In genomic region chr17:5416886-5417285, GRCh38 we compare ENCODE assay signal across 11 cellular contexts. TPM values are rescaled to one million over a fixed set of nuclear protein-coding genes. Genes with fewer than 3 reads are reported as not detected.
A peak's percentile ranks its signal among the peaks of the same experiment; 100 is the strongest.
DNase-seq lines count a peak whose midpoint lies in the region; ATAC-seq, FAIRE-seq and TF ChIP-seq lines count a peak whose summit lies in the region.
"Had no signal": no experiment of that assay in that cellular context is flagged by ENCODE, and none has a peak within 500 bp of the region (broad histone marks: within the 10 kb centered on the region; RNA-seq: fewer than 3 reads in every experiment).

No MANE protein-coding gene starts in this region.

- no peak overlapping the region for H3K9ac ChIP-seq in PC-3 (ENCODE audit: low read length)
- no peak overlapping the region for H3K9ac ChIP-seq in endodermal cell (ENCODE audit: extremely low read depth, low read length, poor library complexity, severe bottlenecking)

- H3K9me2 ChIP-seq in PC-3 (replicated peaks; ENCODE audit: low read length): no peaks in the 10 kb centered on the region

- H3K36me3 Mint-ChIP-seq in activated CD8-positive, alpha-beta memory T cell treated with anti-CD3 and anti-CD28 coated beads, Interleukin-2, amount 10 ng/mL, durations not matched to agents 7 days and 5 days: peaks cover 43% of the 10 kb centered on the region
- H3K36me3 Mint-ChIP-seq in endodermal cell (ENCODE audit: low read depth): peaks cover 30% of the 10 kb centered on the region

- no peak for ATAC-seq in activated CD8-positive, alpha-beta memory T cell treated with anti-CD3 and anti-CD28 coated beads, Interleukin-2, amount 10 ng/mL, durations not matched to agents 7 days and 5 days
- ATAC-seq in PC-3: no peak
- no peak for ATAC-seq in GM21381 (IDR thresholded peaks at IDR 0.05; ENCODE audit: unreplicated experiment)
- no peak for ATAC-seq in GM21786 (IDR thresholded peaks at IDR 0.05; ENCODE audit: unreplicated experiment)
- ATAC-seq: foreskin keratinocyte had no signal

- H3K36me3 ChIP-seq in PC-3 (ENCODE audit: low read depth, low read length) (peaks cover 17% of the 10 kb centered on the region), endodermal cell (ENCODE audit: control insufficient read depth, insufficient read depth, low read length) (peaks cover 49% of the 10 kb centered on the region), small intestine (ENCODE audit: control insufficient read depth in 2 of 2, insufficient read depth in 2 of 2, low read length in 2 of 2) (peaks cover 0 to 8% of the 10 kb centered on the region in 2 donors)

- peaks cover 31% of the 10 kb centered on the region for H3K4me1 ChIP-seq in PC-3 (ENCODE audit: insufficient read depth, low read length)
- H3K4me1 ChIP-seq in endodermal cell (ENCODE audit: control insufficient read depth, insufficient read depth, low read length): no peaks in the 10 kb centered on the region
- peaks cover 2 to 3% of the 10 kb centered on the region in 2 donors for H3K4me1 ChIP-seq in small intestine (ENCODE audit: control insufficient read depth in 2 of 2, insufficient read depth in 1 of 2, low read depth in 1 of 2, low read length in 1 of 2)

- no peaks in the 10 kb centered on the region for H3K27me3 Mint-ChIP-seq in activated CD8-positive, alpha-beta memory T cell treated with anti-CD3 and anti-CD28 coated beads, Interleukin-2, amount 10 ng/mL, durations not matched to agents 7 days and 5 days
- no peaks in the 10 kb centered on the region for H3K27me3 Mint-ChIP-seq in endodermal cell (ENCODE audit: insufficient read depth)

- H3K4me1 Mint-ChIP-seq in activated CD8-positive, alpha-beta memory T cell treated with anti-CD3 and anti-CD28 coated beads, Interleukin-2, amount 10 ng/mL, durations not matched to agents 7 days and 5 days: peaks cover 60% of the 10 kb centered on the region
- peaks cover 11% of the 10 kb centered on the region for H3K4me1 Mint-ChIP-seq in endodermal cell

- peaks cover 12% of the 10 kb centered on the region; the same call in 1 of the 2 replicates for H4K20me1 ChIP-seq in PC-3 (ENCODE audit: low read length)

- no peak for DNase-seq in activated CD8-positive, alpha-beta memory T cell treated with anti-CD3 and anti-CD28 coated beads, Interleukin-2, amount 10 ng/mL, durations not matched to agents 7 days and 5 days
- DNase-seq in activated CD8-positive, alpha-beta memory T cell treated with anti-CD3 and anti-CD28 coated beads for 24 hours: no peak
- DNase-seq in PC-3: peak; percentile 46
- no peak for DNase-seq in endodermal cell
- DNase-seq in small intestine: peak; percentile 69
- DNase-seq in activated gamma-delta T cell treated with Interleukin-2 at 50 U/mL for 16 hours: no peak
- DNase-seq: foreskin keratinocyte, NCI-H1436 had no signal

- H3K27me3 ChIP-seq in PC-3 (ENCODE audit: low read length) (no peaks in the 10 kb centered on the region), endodermal cell (ENCODE audit: control insufficient read depth, insufficient read depth, low read length, poor library complexity, severe bottlenecking) (no peaks in the 10 kb centered on the region), small intestine (ENCODE audit: control insufficient read depth in 2 of 2, insufficient read depth in 2 of 2, low read length in 2 of 2) (no peaks in the 10 kb centered on the region)
- H3K27me3 ChIP-seq: foreskin keratinocyte had no signal

- TF ChIP-seq CTCF in PC-3 (conservative IDR thresholded peaks at IDR 0.05; ENCODE audit: low read depth, low read length): no peak
- TF ChIP-seq CTCF in endodermal cell (conservative IDR thresholded peaks at IDR 0.05): no peak

- CTCF ChIA-PET in activated CD8-positive, alpha-beta memory T cell treated with anti-CD3 and anti-CD28 coated beads, Interleukin-2, amount 10 ng/mL, durations not matched to agents 7 days and 5 days (lab: Charles Lee): interaction anchor here (1.3 to 2.0 kb wide), 2 partner anchors 21 to 40 kb away, joined by 3 to 13 read pairs; partner anchors contain the start of gene C1QBP
- CTCF ChIA-PET in PC-3 (lab: Charles Lee): interaction anchor here (0.5 to 1.0 kb wide), 2 partner anchors 22 to 69 kb away, joined by 4 to 7 read pairs; partner anchors contain the start of gene C1QBP

- no peak overlapping the region for H2AFZ ChIP-seq in PC-3 (ENCODE audit: low read length)

- H3K4me3 ChIP-seq in PC-3 (ENCODE audit: low read length): no peak overlapping the region; the same call in 1 of the 2 replicates
- H3K4me3 ChIP-seq in endodermal cell (ENCODE audit: low read length): no peak overlapping the region
- H3K4me3 ChIP-seq in small intestine (ENCODE audit: low read depth in 1 of 2, low read length in 2 of 2): no peak overlapping the region
- H3K4me3 ChIP-seq: coronary artery had no signal

- POLR2A ChIA-PET in PC-3 (lab: Charles Lee; ENCODE audit: unreplicated experiment): interaction anchor here (0.6 kb wide), 1 partner anchor 22 kb away, joined by 4 read pairs; the partner anchor contains the start of gene C1QBP

- WGBS in endodermal cell (ENCODE audit: insufficient coverage in 1 of 2, insufficient read length in 1 of 2), 2 experiments: 86 to 100% methylated on average over 2 of the region's 2 CpGs
- 14 to 66% (median 34%) methylated on average over 2 of the region's 2 CpGs for WGBS in small intestine, 3 donors

- H3K4me3 Mint-ChIP-seq in activated CD8-positive, alpha-beta memory T cell treated with anti-CD3 and anti-CD28 coated beads, Interleukin-2, amount 10 ng/mL, durations not matched to agents 7 days and 5 days: peak overlapping the region; percentile 33
- peak overlapping the region; percentile 96 for H3K4me3 Mint-ChIP-seq in endodermal cell

- peaks cover 72% of the 10 kb centered on the region for H3K79me2 ChIP-seq in PC-3 (ENCODE audit: low read length)

- H3K4me2 ChIP-seq in PC-3 (ENCODE audit: low read length): peak overlapping the region; percentile 84

- BruUV-seq in PC-3 (replicated peaks; lab: Mats Ljungman, UMichigan): no TSS peak

- H3K9me3 ChIP-seq in PC-3 (ENCODE audit: low read length) (no peaks in the 10 kb centered on the region), endodermal cell (ENCODE audit: control insufficient read depth, low read length) (no peaks in the 10 kb centered on the region), small intestine (ENCODE audit: control insufficient read depth, low read depth) (no peaks in the 10 kb centered on the region)

- peak overlapping the region; percentile 19 for H3K27ac Mint-ChIP-seq in activated CD8-positive, alpha-beta memory T cell treated with anti-CD3 and anti-CD28 coated beads, Interleukin-2, amount 10 ng/mL, durations not matched to agents 7 days and 5 days
- no peak overlapping the region for H3K27ac Mint-ChIP-seq in endodermal cell

- H3K27ac ChIP-seq in PC-3 (ENCODE audit: low read length): no peak overlapping the region
- no peak overlapping the region for H3K27ac ChIP-seq in endodermal cell (ENCODE audit: low read depth, low read length)
- no peak overlapping the region for H3K27ac ChIP-seq in small intestine (ENCODE audit: low read depth in 1 of 2, low read length in 1 of 2)
- H3K27ac ChIP-seq: coronary artery, foreskin keratinocyte had no signal

- intact Hi-C loops in PC-3 (cut with micrococcal nuclease): no loop called here

- no peak for FAIRE-seq in small intestine (lab: Jason Lieb, UNC)

- H3K9me3 Mint-ChIP-seq in activated CD8-positive, alpha-beta memory T cell treated with anti-CD3 and anti-CD28 coated beads, Interleukin-2, amount 10 ng/mL, durations not matched to agents 7 days and 5 days (ENCODE audit: low read depth): no peaks in the 10 kb centered on the region
- H3K9me3 Mint-ChIP-seq in endodermal cell: no peaks in the 10 kb centered on the region

- H3F3A ChIP-seq in PC-3 (ENCODE audit: low read length, unreplicated experiment): no peaks in the 10 kb centered on the region

RNA-seq across cellular contexts. Expression of gene NUP88, which starts 2.6 kb away (rescaled TPM):
- 100 to 1,000 TPM; 117 to 123 TPM for total RNA-seq in activated CD8-positive, alpha-beta memory T cell treated with anti-CD3 and anti-CD28 coated beads, Interleukin-2, amount 10 ng/mL, durations not matched to agents 7 days and 5 days
- total RNA-seq in PC-3 (2014; rRNA removed) (83.6 and 103 TPM in 2 replicates), endodermal cell (10 to 100 TPM; 72.2 to 79.0 TPM)
- polyA plus RNA-seq in endodermal cell (2013, experiment 1 of 2): 65.3 TPM
- polyA plus RNA-seq in endodermal cell (2013, experiment 2 of 2): 56.1 TPM
- polyA plus RNA-seq in small intestine: 10 to 100 TPM; 62.0 to 71.2 (median 65.7) TPM

RNA-seq across cellular contexts. Expression of gene RPAIN, which starts 3.1 kb away (rescaled TPM):
- 10 to 100 TPM; 50.7 to 55.5 TPM for total RNA-seq in activated CD8-positive, alpha-beta memory T cell treated with anti-CD3 and anti-CD28 coated beads, Interleukin-2, amount 10 ng/mL, durations not matched to agents 7 days and 5 days
- total RNA-seq in PC-3 (2014; rRNA removed) (46.1 and 47.9 TPM in 2 replicates), endodermal cell (10 to 100 TPM; 69.3 to 87.8 TPM)
- 82.5 TPM for polyA plus RNA-seq in endodermal cell (2013, experiment 1 of 2)
- polyA plus RNA-seq in endodermal cell (2013, experiment 2 of 2): 72.4 TPM
- polyA plus RNA-seq in small intestine: 10 to 100 TPM; 27.3 to 32.6 (median 29.2) TPM

RNA-seq across cellular contexts. Expression of gene C1QBP, which starts 22.1 kb away (rescaled TPM):
- total RNA-seq in activated CD8-positive, alpha-beta memory T cell treated with anti-CD3 and anti-CD28 coated beads, Interleukin-2, amount 10 ng/mL, durations not matched to agents 7 days and 5 days: 100 to 1,000 TPM; 166 to 240 TPM
- total RNA-seq in PC-3 (2014; rRNA removed): 303 and 308 TPM in 2 replicates
- 100 to 1,000 TPM; 213 to 217 TPM for total RNA-seq in endodermal cell
- polyA plus RNA-seq in endodermal cell (2013, experiment 1 of 2): 185 TPM
- polyA plus RNA-seq in endodermal cell (2013, experiment 2 of 2): 182 TPM
- 100 to 1,000 TPM in 1 of 3 donors, 10 to 100 TPM in 2; 83.9 to 291 (median 95.1) TPM for polyA plus RNA-seq in small intestine

RNA-seq across cellular contexts. Expression of gene DHX33, which starts 51.9 kb away (rescaled TPM):
- 10 to 100 TPM; 21.9 to 29.4 TPM for total RNA-seq in activated CD8-positive, alpha-beta memory T cell treated with anti-CD3 and anti-CD28 coated beads, Interleukin-2, amount 10 ng/mL, durations not matched to agents 7 days and 5 days
- total RNA-seq in PC-3 (2014; rRNA removed): 12.6 and 14.2 TPM in 2 replicates
- total RNA-seq in endodermal cell: 10 to 100 TPM; 35.0 TPM
- 21.9 TPM for polyA plus RNA-seq in endodermal cell (2013, experiment 1 of 2)
- 19.7 TPM for polyA plus RNA-seq in endodermal cell (2013, experiment 2 of 2)
- polyA plus RNA-seq in small intestine: 1 to 10 TPM; 2.4 to 7.6 (median 3.1) TPM

Comparison
In these comparisons a context has a peak if more than half of its experiments do, and no peak if none do; other contexts are left out.
1. DNase-seq: peak in PC-3 (single experiment) and small intestine (single experiment); none in activated CD8-positive, alpha-beta memory T cell treated with anti-CD3 and anti-CD28 coated beads, Interleukin-2, amount 10 ng/mL, durations not matched to agents 7 days and 5 days (single experiment), activated CD8-positive, alpha-beta memory T cell treated with anti-CD3 and anti-CD28 coated beads for 24 hours (single experiment), endodermal cell (single experiment) and activated gamma-delta T cell treated with Interleukin-2 at 50 U/mL for 16 hours (single experiment).